1 cellular context compared by ENCODE assay signal in genomic region chr5:72151646-72152045, GRCh38.
TF ChIP-seq lines count a peak whose summit lies in the region.

No MANE protein-coding gene starts in this region.

TF ChIP-seq in A549, 52 proteins besides CTCF, POLR2A, EP300 and RAD21 (continued from another document):
- TF ChIP-seq PHF8 (IDR thresholded peaks at IDR 0.05; ENCODE audit: borderline replicate concordance, low read depth) (no peak), RCOR1 (IDR thresholded peaks at IDR 0.05; ENCODE audit: low read depth, low read length) (no peak), CEBPB (IDR thresholded peaks at IDR 0.05) (no peak)
